In genomic region chr12:22054155-22054554, GRCh38 we compare ENCODE assay signal across 3 cellular contexts.
TF ChIP-seq lines count a peak whose summit lies in the region.

No MANE protein-coding gene starts in this region.

TF ChIP-seq in HepG2, 621 proteins besides CTCF, POLR2A, EP300 and RAD21:
- TF ChIP-seq MAFK (conservative IDR thresholded peaks at IDR 0.05 in 1 of 2, IDR thresholded peaks at IDR 0.05 in 1 of 2; ENCODE audit: low read length in 2 of 2) = peak; percentile 94 to 97
- no peak for TF ChIP-seq ATF7-NPFF (CRISPR knock-in tag; IDR thresholded peaks at IDR 0.05; ENCODE audit: low read depth)
- TF ChIP-seq MAFF (IDR thresholded peaks at IDR 0.05; ENCODE audit: low read depth, low read length) = peak; percentile 95

TF ChIP-seq in IMR-90, 13 proteins besides CTCF, POLR2A, EP300 and RAD21:
- TF ChIP-seq MXI1 (IDR thresholded peaks at IDR 0.05; ENCODE audit: borderline replicate concordance, low read depth, low read length) (no peak), MAFK (IDR thresholded peaks at IDR 0.05; ENCODE audit: low read depth, low read length) (peak; percentile 91)

TF ChIP-seq in K562, 482 proteins besides CTCF, POLR2A, EP300 and RAD21:
- TF ChIP-seq SMAD3 (CRISPR knock-in tag; conservative IDR thresholded peaks at IDR 0.05) = no peak
- no peak for TF ChIP-seq RREB1 (CRISPR knock-in tag; IDR thresholded peaks at IDR 0.05)
- no peak for TF ChIP-seq MBD2 (IDR thresholded peaks at IDR 0.05; ENCODE audit: borderline replicate concordance, low read depth)
- TF ChIP-seq MAFF (IDR thresholded peaks at IDR 0.05; ENCODE audit: low read length) = peak; percentile 75
- TF ChIP-seq ZNF316 (IDR thresholded peaks at IDR 0.05) = peak; percentile 89
- TF ChIP-seq MAFK (IDR thresholded peaks at IDR 0.05; ENCODE audit: low read length) = peak; percentile 86
- no peak for TF ChIP-seq DMBX1 (CRISPR knock-in tag; IDR thresholded peaks at IDR 0.05; ENCODE audit: borderline replicate concordance)
- TF ChIP-seq MAFG (tag; conservative IDR thresholded peaks at IDR 0.05) = peak; percentile 67; the same call in 1 of the 2 replicates
- TF ChIP-seq E4F1 (CRISPR knock-in tag; IDR thresholded peaks at IDR 0.05; ENCODE audit: borderline replicate concordance) = no peak
- TF ChIP-seq C11orf30 (IDR thresholded peaks at IDR 0.05; ENCODE audit: low read depth) = peak; percentile 77
- TF ChIP-seq NFE2L1 (tag; IDR thresholded peaks at IDR 0.05; ENCODE audit: borderline replicate concordance, low read depth) = no peak
- no peak for TF ChIP-seq BCL6 (CRISPR knock-in tag; IDR thresholded peaks at IDR 0.05)
- TF ChIP-seq TOE1 (IDR thresholded peaks at IDR 0.05; ENCODE audit: borderline replicate concordance) = no peak
- no peak for TF ChIP-seq TOE1 (CRISPR knock-in tag; IDR thresholded peaks at IDR 0.05; ENCODE audit: borderline replicate concordance, low read depth)
- no peak for TF ChIP-seq ZNF212 (CRISPR knock-in tag; IDR thresholded peaks at IDR 0.05)
- no peak for TF ChIP-seq HOMEZ (CRISPR knock-in tag; IDR thresholded peaks at IDR 0.05)
- no peak for TF ChIP-seq TBL1XR1 (IDR thresholded peaks at IDR 0.05; ENCODE audit: low read length in 2 of 2)
